ENCODE assay signal across 14 cellular contexts in the genomic region with DNA sequence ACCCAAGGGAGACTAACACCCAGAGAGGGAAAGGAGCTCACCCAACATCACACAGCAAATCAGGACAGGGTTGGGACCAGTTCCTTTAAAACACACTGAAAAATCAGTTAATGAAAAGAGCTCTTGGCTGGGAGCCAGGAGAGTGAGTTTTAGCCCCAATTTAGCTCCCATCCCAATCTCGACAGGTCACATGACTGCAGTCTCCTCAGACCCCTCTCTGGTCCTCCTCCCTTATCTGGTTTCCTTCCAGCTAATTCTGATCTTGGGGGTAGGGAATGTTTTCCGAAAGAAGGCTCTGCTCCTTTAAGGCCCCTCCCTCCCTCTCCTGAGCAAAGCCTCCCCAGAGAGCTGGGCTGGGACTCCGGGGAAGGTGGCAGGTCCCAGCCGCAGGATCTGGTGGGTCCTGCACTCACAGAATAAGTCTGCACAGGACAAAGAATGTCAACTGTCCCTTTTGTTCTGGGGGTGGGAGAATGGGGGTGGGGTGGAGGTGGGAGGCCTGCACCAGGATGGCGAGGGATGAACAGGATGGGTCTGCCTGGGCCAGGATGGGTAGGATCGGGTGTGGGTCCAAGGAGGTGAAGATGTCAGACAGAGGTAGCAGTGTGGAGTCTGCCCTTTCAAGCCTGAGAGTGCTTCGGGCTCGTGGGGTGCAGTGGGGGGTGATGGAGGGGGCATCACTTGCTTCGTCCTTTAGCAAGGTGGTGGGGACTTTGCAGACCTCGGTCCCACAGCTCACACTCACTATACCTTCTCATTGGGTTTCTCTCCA. TPM values are rescaled to one million over a fixed set of nuclear protein-coding genes. Genes with fewer than 3 reads are reported as not detected.
A peak's percentile ranks its signal among the peaks of the same experiment; 100 is the strongest.
DNase-seq lines count a peak whose midpoint lies in the region; ATAC-seq and TF ChIP-seq lines count a peak whose summit lies in the region.
"Had no signal": no experiment of that assay in that cellular context is flagged by ENCODE, and none has a peak within 500 bp of the region (broad histone marks: within the 10 kb centered on the region; RNA-seq: fewer than 3 reads in every experiment).

No MANE protein-coding gene starts in this region.

- peak overlapping the region; percentile 90; the same call in 1 of the 2 replicates for H2AFZ ChIP-seq in GM23338
- H2AFZ ChIP-seq in mesenchymal stem cell (ENCODE audit: low read depth, low read length), result no peak overlapping the region

- H4K91ac ChIP-seq in mesenchymal stem cell (ENCODE audit: low read length), result peak overlapping the region; percentile 93

- peak overlapping the region in 2 of 10 experiments; percentile 6 to 16; a peak in 3 of 20 replicates for H3K4me3 ChIP-seq in BLaER1 treated with 17β-estradiol and CSF1 and Interleukin-3, amounts not matched to agents 10 nM and 100 nM
- H3K4me3 ChIP-seq in GM23338 (no peak overlapping the region), mesenchymal stem cell (ENCODE audit: insufficient read depth in 1 of 2, low read depth in 1 of 2, low read length in 2 of 2) (no peak overlapping the region)
- H3K4me3 ChIP-seq: heart right ventricle, suprapubic skin had no signal

- H2BK5ac ChIP-seq in mesenchymal stem cell (ENCODE audit: low read depth, low read length, poor library complexity, severe bottlenecking), result no peak overlapping the region

- H3K18ac ChIP-seq in mesenchymal stem cell (ENCODE audit: low read depth in 1 of 2, low read length in 2 of 2), result peak overlapping the region; percentile 73 to 75

- H4K8ac ChIP-seq in mesenchymal stem cell (ENCODE audit: low read length), result peak overlapping the region; percentile 74

- H3K4me1 Mint-ChIP-seq in GM23338 (peaks cover 58% of the 10 kb centered on the region), activated B cell treated with CpG ODN at 0.5 μM for 24 hours (no peaks in the 10 kb centered on the region)

- H3K27me3 ChIP-seq in BLaER1 treated with 17β-estradiol and CSF1 and Interleukin-3, amounts not matched to agents 10 nM and 100 nM, result no peaks in the 10 kb centered on the region
- H3K27me3 ChIP-seq in GM23338 (ENCODE audit: insufficient read depth) (no peaks in the 10 kb centered on the region), mesenchymal stem cell (ENCODE audit: control insufficient read depth in 1 of 2, insufficient read depth in 1 of 2, low read length in 2 of 2) (no peaks in the 10 kb centered on the region)
- H3K27me3 ChIP-seq: heart right ventricle, neutrophil, suprapubic skin had no signal

- H3K27ac Mint-ChIP-seq in GM23338, result no peak overlapping the region
- H3K27ac Mint-ChIP-seq in activated B cell treated with CpG ODN at 0.5 μM for 24 hours, result no peak overlapping the region
- H3K27ac Mint-ChIP-seq: CD8-positive, alpha-beta T cell had no signal

- no peak overlapping the region for H2AK5ac ChIP-seq in mesenchymal stem cell (ENCODE audit: low read length, severe bottlenecking)

- peaks cover 18% of the 10 kb centered on the region for H3K27me3 Mint-ChIP-seq in GM23338 (ENCODE audit: insufficient read depth, low read depth, poor library complexity)
- peaks cover 3% of the 10 kb centered on the region for H3K27me3 Mint-ChIP-seq in activated B cell treated with CpG ODN at 0.5 μM for 24 hours

- peak overlapping the region; percentile 40 to 90 (median 73); a peak in 19 of 22 replicates for H3K27ac ChIP-seq in BLaER1 treated with 17β-estradiol and CSF1 and Interleukin-3, amounts not matched to agents 10 nM and 100 nM
- H3K27ac ChIP-seq in GM23338 (ENCODE audit: low read depth), result no peak overlapping the region
- no peak overlapping the region for H3K27ac ChIP-seq in mesenchymal stem cell (ENCODE audit: low read length, poor library complexity, severe bottlenecking)
- H3K27ac ChIP-seq: neutrophil, suprapubic skin had no signal

- H3K9me3 Mint-ChIP-seq in GM23338 (no peaks in the 10 kb centered on the region), activated B cell treated with CpG ODN at 0.5 μM for 24 hours (no peaks in the 10 kb centered on the region)
- H3K9me3 Mint-ChIP-seq: CD8-positive, alpha-beta T cell had no signal

- H2BK12ac ChIP-seq in mesenchymal stem cell (ENCODE audit: low read length in 2 of 2), result peak overlapping the region; percentile 70 to 95

- H2BK120ac ChIP-seq in mesenchymal stem cell (ENCODE audit: low read depth, low read length), result peak overlapping the region; percentile 86

- no peaks in the 10 kb centered on the region for H3K79me2 ChIP-seq in GM23338 (replicated peaks; ENCODE audit: insufficient read depth)

- H3K23ac ChIP-seq in mesenchymal stem cell (ENCODE audit: low read length in 2 of 2), result no peak overlapping the region

- peaks cover 0 to 6% (median 1%) of the 10 kb centered on the region in 11 experiments; a peak in 7 of 22 replicates for H3K9me3 ChIP-seq in BLaER1 treated with 17β-estradiol and CSF1 and Interleukin-3, amounts not matched to agents 10 nM and 100 nM (replicated peaks in 1 of 11)
- no peaks in the 10 kb centered on the region for H3K9me3 ChIP-seq in mesenchymal stem cell (ENCODE audit: control insufficient read depth, low read length)
- H3K9me3 ChIP-seq: heart right ventricle, neutrophil, suprapubic skin had no signal

- H3K36me3 ChIP-seq in BLaER1 treated with 17β-estradiol and CSF1 and Interleukin-3, amounts not matched to agents 10 nM and 100 nM, result no peaks in the 10 kb centered on the region
- H3K36me3 ChIP-seq in GM23338 (ENCODE audit: insufficient read depth), result no peaks in the 10 kb centered on the region
- H3K36me3 ChIP-seq in mesenchymal stem cell (ENCODE audit: control insufficient read depth in 1 of 2, insufficient read depth in 2 of 2, low read depth in 1 of 2, low read length in 2 of 2), result no peaks in the 10 kb centered on the region
- H3K36me3 ChIP-seq: heart right ventricle, neutrophil, suprapubic skin had no signal

- DNase-seq in GM23338 (ENCODE audit: low spot score) (no peak), activated B cell treated with CpG ODN at 0.5 μM for 24 hours (peak; percentile 2), mesenchymal stem cell (no peak), AG08395 (ENCODE audit: low spot score) (no peak), DMS153 treated with DMSO at 0.1 percent for 48 hours (lab: John Stamatoyannopoulos, UW; ENCODE audit: unreplicated experiment) (no peak)
- DNase-seq: CD8-positive, alpha-beta T cell; heart right ventricle; NCI-H1092 treated with DMSO at 0.1 percent for 48 hours; NCI-H748 treated with DMSO at 0.1 percent for 48 hours had no signal

- TF ChIP-seq CTCF in GM23338 (conservative IDR thresholded peaks at IDR 0.05; ENCODE audit: low read depth in 2 of 2), result no peak
- TF ChIP-seq CTCF in activated B cell treated with CpG ODN at 0.5 μM for 24 hours (IDR thresholded peaks at IDR 0.05), result no peak

- ATAC-seq in GM23338 (peak; percentile 47), activated B cell treated with CpG ODN at 0.5 μM for 24 hours (ENCODE audit: low read depth) (no peak), HG03571 (IDR thresholded peaks at IDR 0.05; ENCODE audit: unreplicated experiment) (no peak), GM19395 (IDR thresholded peaks at IDR 0.05; ENCODE audit: unreplicated experiment) (no peak)
- ATAC-seq: CD8-positive, alpha-beta T cell; heart right ventricle had no signal

- peak overlapping the region; percentile 5 for H3K4ac ChIP-seq in mesenchymal stem cell (ENCODE audit: low read depth in 1 of 2, low read length in 2 of 2)

- intact Hi-C loops in activated B cell treated with CpG ODN at 0.5 μM for 24 hours (cut with micrococcal nuclease), result no loop called here

- no peak overlapping the region; the same call in 2 of the 3 replicates for H3K4me3 Mint-ChIP-seq in GM23338
- no peak overlapping the region for H3K4me3 Mint-ChIP-seq in activated B cell treated with CpG ODN at 0.5 μM for 24 hours
- H3K4me3 Mint-ChIP-seq: CD8-positive, alpha-beta T cell had no signal

- peaks cover 5% of the 10 kb centered on the region; the same call in 1 of the 2 replicates for H3K9me2 ChIP-seq in GM23338 (ENCODE audit: insufficient read depth)

- H3K9ac ChIP-seq in BLaER1 treated with 17β-estradiol and CSF1 and Interleukin-3, amounts not matched to agents 10 nM and 100 nM, result peak overlapping the region in 7 of 11 experiments; percentile 12 to 73 (median 42); a peak in 9 of 22 replicates
- H3K9ac ChIP-seq in mesenchymal stem cell (ENCODE audit: low read length), result no peak overlapping the region

- H3K4me1 ChIP-seq in BLaER1 treated with 17β-estradiol and CSF1 and Interleukin-3, amounts not matched to agents 10 nM and 100 nM, result peaks cover 66 to 70% (median 68%) of the 10 kb centered on the region in 10 experiments
- H3K4me1 ChIP-seq in GM23338 (ENCODE audit: insufficient read depth) (peaks cover 55% of the 10 kb centered on the region), mesenchymal stem cell (ENCODE audit: control insufficient read depth, insufficient read depth, low read depth, low read length) (peaks cover 10% of the 10 kb centered on the region)
- H3K4me1 ChIP-seq: suprapubic skin had no signal

- no peaks in the 10 kb centered on the region for H4K20me1 ChIP-seq in BLaER1 treated with 17β-estradiol and CSF1 and Interleukin-3, amounts not matched to agents 10 nM and 100 nM
- H4K20me1 ChIP-seq in GM23338 (replicated peaks; ENCODE audit: insufficient read depth), result no peaks in the 10 kb centered on the region

- peaks cover 4% of the 10 kb centered on the region; the same call in 1 of the 3 replicates for H3K36me3 Mint-ChIP-seq in GM23338 (ENCODE audit: low read depth)
- H3K36me3 Mint-ChIP-seq in activated B cell treated with CpG ODN at 0.5 μM for 24 hours (ENCODE audit: low read depth), result no peaks in the 10 kb centered on the region
- H3K36me3 Mint-ChIP-seq: CD8-positive, alpha-beta T cell had no signal

- POLR2A ChIA-PET in activated B cell treated with CpG ODN at 0.5 μM for 24 hours (lab: Charles Lee), result no interaction called here

- CTCF ChIA-PET in activated B cell treated with CpG ODN at 0.5 μM for 24 hours (lab: Charles Lee), result no interaction called here

- peak overlapping the region in 1 of 2 experiments; percentile 44 for H3K14ac ChIP-seq in mesenchymal stem cell (ENCODE audit: low read length in 2 of 2)

- H2BK15ac ChIP-seq in mesenchymal stem cell (ENCODE audit: low read depth, poor library complexity, severe bottlenecking), result peak overlapping the region; percentile 29

- H3K79me1 ChIP-seq in mesenchymal stem cell (replicated peaks; ENCODE audit: low read length, poor library complexity, severe bottlenecking), result no peaks in the 10 kb centered on the region

- H3F3A ChIP-seq in GM23338 (replicated peaks; ENCODE audit: low read depth), result no peaks in the 10 kb centered on the region; the same call in 1 of the 2 replicates

- H3K4me2 ChIP-seq in BLaER1 treated with 17β-estradiol and CSF1 and Interleukin-3, amounts not matched to agents 10 nM and 100 nM, result peak overlapping the region; percentile 81 to 95 (median 89)
- H3K4me2 ChIP-seq in GM23338, result peak overlapping the region; percentile 49; the same call in 1 of the 2 replicates
- H3K4me2 ChIP-seq in mesenchymal stem cell (ENCODE audit: low read length, poor library complexity, severe bottlenecking), result no peak overlapping the region

- WGBS in mesenchymal stem cell, result 52% methylated on average over 7 of the region's 10 CpGs

RNA-seq across cellular contexts. Expression of gene SSBP3, which starts 57.3 kb away (rescaled TPM):
- 47.4 and 59.5 TPM in 2 replicates for total RNA-seq in GM23338 (2014; rRNA removed; shearing (Covaris generic))
- 68.6 and 82.3 TPM in 2 replicates for polyA plus RNA-seq in GM23338 (2016; fragmentation: Nextera tagmentation; extraction: Ambion mirVana)
- total RNA-seq in activated B cell treated with CpG ODN at 0.5 μM for 24 hours, result 23.1 and 29.7 TPM in 2 replicates
- polyA plus RNA-seq in mesenchymal stem cell (2013, experiment 1 of 2), result 114 TPM
- 112 TPM for polyA plus RNA-seq in mesenchymal stem cell (2013, experiment 2 of 2)

Comparison
In these comparisons a context has a peak if more than half of its experiments do, and no peak if none do; other contexts are left out.
1. H3K27ac ChIP-seq: peak in BLaER1 treated with 17β-estradiol and CSF1 and Interleukin-3, amounts not matched to agents 10 nM and 100 nM (11 of 11); none in GM23338 (single experiment) and mesenchymal stem cell (single experiment).